Comparison of ENCODE assay signal across 11 cellular contexts in the genomic region with DNA sequence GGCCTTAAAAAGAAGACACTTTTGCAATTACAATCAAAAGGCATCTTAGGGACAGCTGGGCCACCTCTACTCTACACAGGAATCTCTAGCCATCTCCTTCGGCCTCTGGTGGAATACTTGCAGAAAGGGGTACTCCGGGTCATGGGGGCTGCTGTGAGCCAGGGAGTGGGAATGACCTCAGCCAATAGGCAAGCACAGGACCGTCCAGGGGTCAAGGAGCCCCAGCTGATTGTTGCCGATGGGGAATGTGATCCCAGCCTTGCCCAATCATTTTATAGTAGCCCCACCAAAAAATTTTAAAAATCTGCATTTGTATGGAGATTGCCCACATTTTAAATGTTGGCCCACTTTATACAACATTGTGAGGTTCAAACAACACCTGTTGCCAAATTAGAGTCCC. TPM values are rescaled to one million over a fixed set of nuclear protein-coding genes. Genes with fewer than 3 reads are reported as not detected.
"Had no signal": no experiment of that assay in that cellular context is flagged by ENCODE, and none has a peak within 500 bp of the region (broad histone marks: within the 10 kb centered on the region; RNA-seq: fewer than 3 reads in every experiment).

No MANE protein-coding gene starts in this region.

- H3K36me3 ChIP-seq: HAP-1 had no signal

- H3K9me3 ChIP-seq: HAP-1 had no signal

- DNase-seq: GM23248, GOT3, H7, H9, HCEC 1CT, HFFc6 had no signal

- ATAC-seq: GM23338, HCT116 had no signal

- H3K4me3 Mint-ChIP-seq: GM23338, H9, HFFc6 had no signal

- H3K4me3 ChIP-seq: GM23248, GM23338, HAP-1 had no signal

- H3K27ac Mint-ChIP-seq: GM23338, H9, HFFc6 had no signal

- H3K27ac ChIP-seq: GM23248 had no signal

- H3K9me3 Mint-ChIP-seq: GM23338, H9, HFFc6 had no signal

RNA-seq across cellular contexts. Expression of a gene that starts 16.9 kb away (rescaled TPM):
- total RNA-seq: GM23248, GM23338, H1, H4, H7, H9, HFFc6 had no signal

RNA-seq across cellular contexts. Expression of a gene that starts 26.9 kb away (rescaled TPM):
- total RNA-seq: GM23248, GM23338, H1, H7, HFFc6 had no signal
